In genomic region chr13:53311561-53311960, GRCh38 we compare ENCODE assay signal across 20 cellular contexts.
"Had no signal": no experiment of that assay in that cellular context is flagged by ENCODE, and none has a peak within 500 bp of the region (broad histone marks: within the 10 kb centered on the region; RNA-seq: fewer than 3 reads in every experiment).

No MANE protein-coding gene starts in this region.

- H3K27ac ChIP-seq: cardiac muscle cell, esophagus squamous epithelium, thyroid gland had no signal

- H3K9me3 Mint-ChIP-seq: activated naive CD8-positive, alpha-beta T cell treated with anti-CD3 and anti-CD28 coated beads for 36 hours; T-helper 1 cell treated with Interleukin-12 subunit alpha and Interleukin-12 subunit beta and Interleukin-4 antibody, amounts not matched to agents 30 μg/mL and 1 μg/mL, for 36 hours had no signal

- ATAC-seq: left cardiac atrium; naive thymus-derived CD8-positive, alpha-beta T cell had no signal

- H3K36me3 ChIP-seq: cardiac muscle cell, esophagus squamous epithelium, thyroid gland had no signal

- H3K27me3 ChIP-seq: cardiac muscle cell, esophagus squamous epithelium, thyroid gland had no signal

- H3K27ac Mint-ChIP-seq: activated naive CD8-positive, alpha-beta T cell treated with anti-CD3 and anti-CD28 coated beads for 36 hours; dendritic cell treated with granulocyte-macrophage colony-stimulating factor and Interleukin-4, amounts not matched to agents 40 ng/mL and 50 ng/mL, for 4 days; naive thymus-derived CD8-positive, alpha-beta T cell; T-helper 1 cell treated with Interleukin-12 subunit alpha and Interleukin-12 subunit beta and Interleukin-4 antibody, amounts not matched to agents 30 μg/mL and 1 μg/mL, for 36 hours had no signal

- DNase-seq: activated CD4-positive, alpha-beta T cell treated with anti-CD3 and anti-CD28 coated beads, Interleukin-2, amount 50 U/mL, for 4 hours; activated naive CD4-positive, alpha-beta T cell; activated naive CD8-positive, alpha-beta T cell treated with anti-CD3 and anti-CD28 coated beads for 36 hours; activated T-cell treated with anti-CD3 and anti-CD28 coated beads for 4 hours; amniotic stem cell; effector CD8-positive, alpha-beta T cell; esophagus squamous epithelium; left cardiac atrium; naive thymus-derived CD8-positive, alpha-beta T cell; occipital lobe; posterior cingulate gyrus; retina; stimulated activated CD4-positive, alpha-beta T cell treated with anti-CD3 and anti-CD28 coated beads, Interleukin-12 subunit alpha, Interleukin-12 subunit beta, amount 100 ng/mL, for 4 hours; stimulated activated CD4-positive, alpha-beta T cell treated with anti-CD3 and anti-CD28 coated beads, Interleukin-1b, Interleukin-23, amount 100 ng/mL, for 48 hours; stimulated activated CD8-positive, alpha-beta memory T cell treated with anti-CD3 and anti-CD28 coated beads, Interleukin-4, amount 100 ng/mL, for 48 hours; stimulated activated naive CD4-positive, alpha-beta T cell; thyroid gland had no signal

- H3K4me1 Mint-ChIP-seq: activated naive CD8-positive, alpha-beta T cell treated with anti-CD3 and anti-CD28 coated beads for 36 hours; naive thymus-derived CD8-positive, alpha-beta T cell had no signal

- H3K27me3 Mint-ChIP-seq: dendritic cell treated with granulocyte-macrophage colony-stimulating factor and Interleukin-4, amounts not matched to agents 40 ng/mL and 50 ng/mL, for 4 days had no signal

- H3K4me3 Mint-ChIP-seq: activated naive CD8-positive, alpha-beta T cell treated with anti-CD3 and anti-CD28 coated beads for 36 hours; dendritic cell treated with granulocyte-macrophage colony-stimulating factor and Interleukin-4, amounts not matched to agents 40 ng/mL and 50 ng/mL, for 4 days; naive thymus-derived CD8-positive, alpha-beta T cell; T-helper 1 cell treated with Interleukin-12 subunit alpha and Interleukin-12 subunit beta and Interleukin-4 antibody, amounts not matched to agents 30 μg/mL and 1 μg/mL, for 36 hours had no signal

- H3K36me3 Mint-ChIP-seq: activated naive CD8-positive, alpha-beta T cell treated with anti-CD3 and anti-CD28 coated beads for 36 hours had no signal

- H3K4me3 ChIP-seq: cardiac muscle cell, esophagus squamous epithelium, thyroid gland had no signal

- H3K4me1 ChIP-seq: esophagus squamous epithelium, thyroid gland had no signal
